Comparison of ENCODE assay signal across 2 cellular contexts in genomic region chr22:30399718-30400117, GRCh38.
TF ChIP-seq lines count a peak whose summit lies in the region.

No MANE protein-coding gene starts in this region.

TF ChIP-seq in HEK293, 187 proteins besides CTCF, POLR2A, EP300 and RAD21:
- no peak for TF ChIP-seq WT1 (tag by site-specific recombination; IDR thresholded peaks at IDR 0.05)
- TF ChIP-seq ZNF768 (tag by site-specific recombination; IDR thresholded peaks at IDR 0.05), result 0 out of 2 replicates have a peak, but pooled peaks have one; percentile 53

TF ChIP-seq in HepG2, 621 proteins besides CTCF, POLR2A, EP300 and RAD21:
- TF ChIP-seq PRDM15 (CRISPR knock-in tag; IDR thresholded peaks at IDR 0.05) (no peak), ZNF556 (CRISPR knock-in tag; IDR thresholded peaks at IDR 0.05; ENCODE audit: borderline replicate concordance) (no peak), ZFAT (CRISPR knock-in tag; conservative IDR thresholded peaks at IDR 0.05) (no peak), FOXA1 (IDR thresholded peaks at IDR 0.05) (no peak), FOXA1 (CRISPR knock-in tag; IDR thresholded peaks at IDR 0.05) (no peak), CERS6 (CRISPR knock-in tag; IDR thresholded peaks at IDR 0.05) (no peak), ZNF768 (CRISPR knock-in tag; IDR thresholded peaks at IDR 0.05) (peak; percentile 93), ZNF530 (CRISPR knock-in tag; IDR thresholded peaks at IDR 0.05; ENCODE audit: low read depth) (no peak)
